Comparison of ENCODE assay signal across 7 cellular contexts in the genomic region with DNA sequence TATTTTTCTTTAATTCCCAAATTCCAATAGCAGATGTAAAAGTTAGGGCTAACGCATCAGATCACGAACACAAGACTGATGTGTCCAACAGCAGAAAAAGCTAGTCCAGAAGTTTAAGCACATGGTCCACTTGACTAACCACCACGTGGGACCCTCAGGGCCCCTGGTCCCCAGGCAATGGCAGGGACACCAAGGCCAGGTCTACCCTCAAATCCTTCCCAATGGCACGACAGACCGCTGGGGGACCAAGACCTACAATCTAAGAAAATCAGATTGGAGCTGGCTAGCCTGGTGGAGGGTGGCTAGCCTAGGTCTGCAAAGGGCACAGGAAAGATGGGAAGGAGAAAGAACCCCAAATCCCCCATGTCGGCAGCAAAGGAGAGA. TPM values are rescaled to one million over a fixed set of nuclear protein-coding genes. Genes with fewer than 3 reads are reported as not detected.
DNase-seq lines count a peak whose midpoint lies in the region; ATAC-seq and TF ChIP-seq lines count a peak whose summit lies in the region.

No MANE protein-coding gene starts in this region.

- DNase-seq in HFFc6 (no peak), NCI-H2107 (lab: John Stamatoyannopoulos, UW) (no peak), putamen (ENCODE audit: low spot score) (no peak)
- DNase-seq in activated CD8-positive, alpha-beta T cell treated with anti-CD3 and anti-CD28 coated beads, Interleukin-2, amount 10 ng/mL, durations not matched to agents 7 days and 5 days, result no peak

- TF ChIP-seq CTCF in HFFc6 (IDR thresholded peaks at IDR 0.05), result no peak

- H3K9me3 ChIP-seq in iPS-15b (ENCODE audit: control insufficient read depth, insufficient read depth, low read length) (no peaks in the 10 kb centered on the region), subcutaneous abdominal adipose tissue (ENCODE audit: control insufficient read depth in 5 of 5, low read length in 5 of 5) (no peaks in the 10 kb centered on the region)

- H3K27me3 ChIP-seq in iPS-15b (ENCODE audit: control insufficient read depth, insufficient read depth, low read length), result no peaks in the 10 kb centered on the region
- H3K27me3 ChIP-seq in subcutaneous abdominal adipose tissue (ENCODE audit: control insufficient read depth in 5 of 5, insufficient read depth in 4 of 5, low read length in 5 of 5), result no peaks in the 10 kb centered on the region

- peak overlapping the region; percentile 81 for H3K27ac Mint-ChIP-seq in HFFc6
- peak overlapping the region; percentile 87 for H3K27ac Mint-ChIP-seq in activated CD8-positive, alpha-beta T cell treated with anti-CD3 and anti-CD28 coated beads, Interleukin-2, amount 10 ng/mL, durations not matched to agents 7 days and 5 days

- peak overlapping the region; percentile 60 for H3K27ac ChIP-seq in subcutaneous abdominal adipose tissue (ENCODE audit: low read depth, low read length)

- H3K36me3 ChIP-seq in iPS-15b (ENCODE audit: control insufficient read depth, insufficient read depth, low read length) (peaks cover 24% of the 10 kb centered on the region), subcutaneous abdominal adipose tissue (ENCODE audit: control insufficient read depth in 5 of 5, insufficient read depth in 5 of 5, low read length in 5 of 5) (peaks cover 0 to 25% (median 17%) of the 10 kb centered on the region in 5 donors)

- CTCF ChIA-PET in activated CD8-positive, alpha-beta T cell treated with anti-CD3 and anti-CD28 coated beads, Interleukin-2, amount 10 ng/mL, durations not matched to agents 7 days and 5 days (lab: Charles Lee), result interaction anchor here (0.8 to 9.0 kb wide), 29 partner anchors 8 to 223 kb away, joined by 3 to 128 read pairs (median 9); a partner anchor contains a TSS

- H3K4me3 ChIP-seq in iPS-15b (ENCODE audit: low read depth, low read length), result peak overlapping the region; percentile 94
- peak overlapping the region; percentile 74 to 92 (median 78) for H3K4me3 ChIP-seq in subcutaneous abdominal adipose tissue (ENCODE audit: low read depth in 1 of 5, low read length in 5 of 5)

- POLR2A ChIA-PET in activated CD8-positive, alpha-beta T cell treated with anti-CD3 and anti-CD28 coated beads, Interleukin-2, amount 10 ng/mL, durations not matched to agents 7 days and 5 days (lab: Charles Lee), result interaction anchor here (0.8 to 4.6 kb wide), 4 partner anchors 10 to 80 kb away, joined by 3 to 17 read pairs (median 4); a partner anchor contains a TSS

- H3K9ac ChIP-seq in iPS-15b (ENCODE audit: low read depth, low read length), result peak overlapping the region; percentile 87
- H3K9ac ChIP-seq in subcutaneous abdominal adipose tissue (ENCODE audit: low read length in 5 of 5), result peak overlapping the region in 4 of 5 donors; percentile 85 to 89 (median 87)

- H3K4me1 ChIP-seq in iPS-15b (ENCODE audit: control insufficient read depth, insufficient read depth, low read length) (peaks cover 7% of the 10 kb centered on the region), subcutaneous abdominal adipose tissue (ENCODE audit: control insufficient read depth in 5 of 5, insufficient read depth in 5 of 5, low read length in 5 of 5) (peaks cover 12 to 51% (median 40%) of the 10 kb centered on the region in 5 donors)

- peak overlapping the region; percentile 95 for H3K4me3 Mint-ChIP-seq in HFFc6
- H3K4me3 Mint-ChIP-seq in activated CD8-positive, alpha-beta T cell treated with anti-CD3 and anti-CD28 coated beads, Interleukin-2, amount 10 ng/mL, durations not matched to agents 7 days and 5 days, result peak overlapping the region; percentile 94

- H3K9me3 Mint-ChIP-seq in HFFc6, result no peaks in the 10 kb centered on the region
- no peaks in the 10 kb centered on the region for H3K9me3 Mint-ChIP-seq in activated CD8-positive, alpha-beta T cell treated with anti-CD3 and anti-CD28 coated beads, Interleukin-2, amount 10 ng/mL, durations not matched to agents 7 days and 5 days (ENCODE audit: insufficient read depth)

- H3K27me3 Mint-ChIP-seq in HFFc6 (ENCODE audit: insufficient read depth), result no peaks in the 10 kb centered on the region; the same call in 1 of the 2 replicates
- peaks cover 9% of the 10 kb centered on the region for H3K27me3 Mint-ChIP-seq in activated CD8-positive, alpha-beta T cell treated with anti-CD3 and anti-CD28 coated beads, Interleukin-2, amount 10 ng/mL, durations not matched to agents 7 days and 5 days (ENCODE audit: low read depth)

- ATAC-seq in activated CD8-positive, alpha-beta T cell treated with anti-CD3 and anti-CD28 coated beads, Interleukin-2, amount 10 ng/mL, durations not matched to agents 7 days and 5 days, result no peak
- ATAC-seq in esophagus mucosa, result no peak

- H3K36me3 Mint-ChIP-seq in HFFc6 (ENCODE audit: low read depth), result peaks cover 4% of the 10 kb centered on the region; the same call in 1 of the 2 replicates
- H3K36me3 Mint-ChIP-seq in activated CD8-positive, alpha-beta T cell treated with anti-CD3 and anti-CD28 coated beads, Interleukin-2, amount 10 ng/mL, durations not matched to agents 7 days and 5 days (ENCODE audit: low read depth), result peaks cover 9% of the 10 kb centered on the region

- H3K4me1 Mint-ChIP-seq in HFFc6 (ENCODE audit: low read depth), result peaks cover 34% of the 10 kb centered on the region
- H3K4me1 Mint-ChIP-seq in activated CD8-positive, alpha-beta T cell treated with anti-CD3 and anti-CD28 coated beads, Interleukin-2, amount 10 ng/mL, durations not matched to agents 7 days and 5 days (ENCODE audit: low read depth), result peaks cover 37% of the 10 kb centered on the region

RNA-seq across cellular contexts. Expression of a gene that starts 1.5 kb away (rescaled TPM):
- total RNA-seq in HFFc6 (2021; fragmentation: NEBNext Ultra II Directional; extraction: Animal tissue kit (Norgen Biotek cat#: 25700)), result 10 to 100 TPM; 17.7 to 21.8 (median 19.2) TPM
- 10 to 100 TPM; 42.1 to 43.0 TPM for total RNA-seq in activated CD8-positive, alpha-beta T cell treated with anti-CD3 and anti-CD28 coated beads, Interleukin-2, amount 10 ng/mL, durations not matched to agents 7 days and 5 days
- 10.4 TPM for total RNA-seq in esophagus mucosa

RNA-seq across cellular contexts. Expression of a gene that starts 13.4 kb away (rescaled TPM):
- total RNA-seq in HFFc6 (2021; fragmentation: NEBNext Ultra II Directional; extraction: Animal tissue kit (Norgen Biotek cat#: 25700)), result 10 to 100 TPM; 30.2 to 42.2 (median 34.4) TPM
- 10 to 100 TPM; 43.6 to 48.3 TPM for total RNA-seq in activated CD8-positive, alpha-beta T cell treated with anti-CD3 and anti-CD28 coated beads, Interleukin-2, amount 10 ng/mL, durations not matched to agents 7 days and 5 days
- 33.4 TPM for total RNA-seq in esophagus mucosa

RNA-seq across cellular contexts. Expression of a gene that starts 19.0 kb away (rescaled TPM):
- total RNA-seq in HFFc6 (2021; fragmentation: NEBNext Ultra II Directional; extraction: Animal tissue kit (Norgen Biotek cat#: 25700)), result 100 to 1,000 TPM; 301 to 369 (median 322) TPM
- 100 to 1,000 TPM; 274 to 286 TPM for total RNA-seq in activated CD8-positive, alpha-beta T cell treated with anti-CD3 and anti-CD28 coated beads, Interleukin-2, amount 10 ng/mL, durations not matched to agents 7 days and 5 days
- total RNA-seq in esophagus mucosa, result 289 TPM

RNA-seq across cellular contexts. Expression of a gene that starts 27.7 kb away (rescaled TPM):
- not detected for total RNA-seq in HFFc6 (2021; fragmentation: NEBNext Ultra II Directional; extraction: Animal tissue kit (Norgen Biotek cat#: 25700))
- total RNA-seq in activated CD8-positive, alpha-beta T cell treated with anti-CD3 and anti-CD28 coated beads, Interleukin-2, amount 10 ng/mL, durations not matched to agents 7 days and 5 days, result not detected
- not detected for total RNA-seq in esophagus mucosa

RNA-seq across cellular contexts. Expression of a gene that starts 36.3 kb away (rescaled TPM):
- total RNA-seq in HFFc6 (2021; fragmentation: NEBNext Ultra II Directional; extraction: Animal tissue kit (Norgen Biotek cat#: 25700)), result not detected
- total RNA-seq in activated CD8-positive, alpha-beta T cell treated with anti-CD3 and anti-CD28 coated beads, Interleukin-2, amount 10 ng/mL, durations not matched to agents 7 days and 5 days, result not detected
- not detected for total RNA-seq in esophagus mucosa
